In genomic region chr12:133037207-133038005, GRCh38 we compare ENCODE assay signal across 8 cellular contexts. TPM values are rescaled to one million over a fixed set of nuclear protein-coding genes. Genes with fewer than 3 reads are reported as not detected.
DNase-seq lines count a peak whose midpoint lies in the region; ATAC-seq and TF ChIP-seq lines count a peak whose summit lies in the region.

ZNF84 (plus strand) TSS chr12:133037509; CDS start chr12:133041468, 3,959 bp downstream.

- peak within 1 kb of the TSS; percentile 87 for H3K4me3 ChIP-seq in upper lobe of right lung

- peaks cover 11% of the 10 kb centered on the region for H3K36me3 ChIP-seq in upper lobe of right lung

- H3K27me3 ChIP-seq in upper lobe of right lung = no peaks in the 10 kb centered on the region

- no peaks in the 10 kb centered on the region for H3K4me1 Mint-ChIP-seq in T-helper 17 cell

- intact Hi-C loops in left cardiac atrium (cut with DNase I) = loop anchor here in 1 of 2 donors (2.0 kb wide), 1 partner anchor 43 kb away; the partner anchor contains the start of gene ZNF140
- intact Hi-C loops in posterior vena cava (cut with DNase I) = no loop called here
- intact Hi-C loops in upper lobe of right lung (cut with DNase I) = no loop called here

- H3K9me3 ChIP-seq in T-helper 17 cell (ENCODE audit: control insufficient read depth, low read length, poor library complexity, severe bottlenecking) (peaks cover 27% of the 10 kb centered on the region), upper lobe of right lung (peaks cover 39% of the 10 kb centered on the region)

- TF ChIP-seq CTCF in upper lobe of right lung (IDR thresholded peaks at IDR 0.05) = no peak

- no peaks in the 10 kb centered on the region for H3K4me1 ChIP-seq in upper lobe of right lung

- H3K36me3 Mint-ChIP-seq in T-helper 17 cell (ENCODE audit: low read depth) = no peaks in the 10 kb centered on the region

- peak; percentile 83 for TF ChIP-seq POLR2A in GM15510 (IDR thresholded peaks at IDR 0.05; ENCODE audit: borderline replicate concordance, extremely low read depth, insufficient read length)

- ATAC-seq in HG02885 (IDR thresholded peaks at IDR 0.05; ENCODE audit: poor library complexity, unreplicated experiment) = peak; percentile 96
- peak; percentile 96 for ATAC-seq in T-helper 17 cell
- peak; percentile 99 for ATAC-seq in left cardiac atrium
- ATAC-seq in upper lobe of right lung = peak; percentile 99

- DNase-seq in NCI-H1694 treated with DMSO at 0.1 percent for 48 hours (lab: John Stamatoyannopoulos, UW) (peak; percentile 92), T-helper 17 cell (peak; percentile 92 to 95 (median 94)), amygdala (lab: John Stamatoyannopoulos, UW) (peak; percentile 44 to 99 (median 89)), left cardiac atrium (peak; percentile 98), posterior vena cava (ENCODE audit: low spot score) (peak; percentile 99), upper lobe of right lung (peak; percentile 98)

- H3K27ac Mint-ChIP-seq in T-helper 17 cell = peak within 1 kb of the TSS; percentile 90

- peak within 1 kb of the TSS; percentile 86 for H3K4me3 Mint-ChIP-seq in T-helper 17 cell

- H3K27ac ChIP-seq in upper lobe of right lung = peak within 1 kb of the TSS; percentile 94

- no peaks in the 10 kb centered on the region for H3K27me3 Mint-ChIP-seq in T-helper 17 cell

RNA-seq across cellular contexts. Expression of gene ZNF84, which starts in this region (rescaled TPM):
- total RNA-seq in T-helper 17 cell (10 to 100 TPM; 18.1 to 19.1 TPM), left cardiac atrium (10 to 100 TPM; 15.5 to 18.3 TPM), posterior vena cava (10 to 100 TPM; 21.7 to 22.4 TPM), upper lobe of right lung (24.1 TPM)

Comparison
In these comparisons a context has a peak if more than half of its experiments do, and no peak if none do; other contexts are left out.
1. Peak in every context shown above with its lines: DNase-seq, ATAC-seq, H3K4me3 ChIP-seq and H3K27ac ChIP-seq.